In genomic region chr19:44758596-44758995, GRCh38 we compare ENCODE assay signal across 11 cellular contexts. TPM values are rescaled to one million over a fixed set of nuclear protein-coding genes. Genes with fewer than 3 reads are reported as not detected.
DNase-seq lines count a peak whose midpoint lies in the region; ATAC-seq and TF ChIP-seq lines count a peak whose summit lies in the region.
"Had no signal": no experiment of that assay in that cellular context is flagged by ENCODE, and none has a peak within 500 bp of the region (broad histone marks: within the 10 kb centered on the region; RNA-seq: fewer than 3 reads in every experiment).

No MANE protein-coding gene starts in this region.

- intact Hi-C loops in stomach (cut with DNase I; ENCODE audit: low total_unique reads): no loop called here

- TF ChIP-seq RAD21 in SK-N-SH (IDR thresholded peaks at IDR 0.05; ENCODE audit: low read length): no peak

- no peak overlapping the region for H3K4me2 ChIP-seq in SK-N-SH

- POLR2A ChIA-PET in SK-N-SH (lab: Yijun Ruan, JAX): interaction anchor here (0.6 kb wide), 1 partner anchor 154 kb away, joined by 3 read pairs; no protein-coding TSS in a partner anchor

- H3K4me1 Mint-ChIP-seq in brain: peaks cover 41% of the 10 kb centered on the region

- H3K27ac ChIP-seq in SK-N-SH (ENCODE audit: low read depth in 2 of 2, low read length in 1 of 2) (no peak overlapping the region), stomach (peak overlapping the region; percentile 56 to 99 (median 94))

- H3K4me3 ChIP-seq in SK-N-SH (ENCODE audit: low read depth in 2 of 2, low read length in 1 of 2): peak overlapping the region in 1 of 2 experiments; percentile 28; a peak in 1 of 4 replicates
- peak overlapping the region; percentile 45 to 75 (median 48) for H3K4me3 ChIP-seq in stomach

- DNase-seq in SK-N-SH: peak; percentile 45
- DNase-seq in left kidney (ENCODE audit: low read depth, low spot score): peak; percentile 79
- DNase-seq in stomach: no peak
- no peak for DNase-seq in activated CD8-positive, alpha-beta memory T cell treated with anti-CD3 and anti-CD28 coated beads, Interleukin-2, amount 50 U/mL, for 48 hours
- no peak for DNase-seq in hypothalamus (lab: John Stamatoyannopoulos, UW)
- DNase-seq: activated effector memory CD4-positive, alpha-beta T cell treated with Interleukin-2 at 50 U/mL for 16 hours; stimulated activated CD4-positive, alpha-beta T cell treated with anti-CD3 and anti-CD28 coated beads, Interleukin-12 subunit alpha, Interleukin-12 subunit beta, amount 100 ng/mL, for 4 hours had no signal

- H2AFZ ChIP-seq in SK-N-SH (ENCODE audit: low read depth): no peak overlapping the region

- no peaks in the 10 kb centered on the region for H3K9me2 ChIP-seq in SK-N-SH

- peak overlapping the region; percentile 60 to 93 (median 87) for H3K27ac Mint-ChIP-seq in brain

- no peak for TF ChIP-seq POLR2A in stomach (IDR thresholded peaks at IDR 0.05)

- 94% methylated on average over 8 of the region's 9 CpGs for WGBS in SK-N-SH (ENCODE audit: low lambda C conversion rate)
- WGBS in stomach, 5 donors: 68 to 82% (median 78%) methylated on average over 8 to 9 of the region's 9 CpGs

- no peaks in the 10 kb centered on the region for H4K20me1 ChIP-seq in SK-N-SH (ENCODE audit: insufficient read depth)

- TF ChIP-seq EP300 in SK-N-SH (IDR thresholded peaks at IDR 0.05; ENCODE audit: borderline replicate concordance in 1 of 2, low read depth in 1 of 2, low read length in 1 of 2): no peak
- no peak for TF ChIP-seq EP300 in stomach (IDR thresholded peaks at IDR 0.05)

- TF ChIP-seq CTCF in SK-N-SH (IDR thresholded peaks at IDR 0.05) (no peak), brain (conservative IDR thresholded peaks at IDR 0.05) (no peak), stomach (IDR thresholded peaks at IDR 0.05) (no peak)

- H3K4me1 ChIP-seq in SK-N-SH (ENCODE audit: control insufficient read depth in 1 of 2, insufficient read depth in 2 of 2, low read depth in 1 of 2, low read length in 1 of 2) (peaks cover 16 to 21% of the 10 kb centered on the region in 2 experiments; a peak in 3 of 4 replicates), stomach (peaks cover 50 to 74% (median 54%) of the 10 kb centered on the region in 4 donors)

- peaks cover 21% of the 10 kb centered on the region for H3K36me3 Mint-ChIP-seq in brain

- CTCF ChIA-PET in SK-N-SH (lab: Yijun Ruan, JAX): interaction anchor here (1.2 to 8.7 kb wide), 6 partner anchors 8 to 102 kb away, joined by 3 to 86 read pairs (median 9); no protein-coding TSS in a partner anchor

- H3K79me2 ChIP-seq in SK-N-SH (ENCODE audit: insufficient read depth): 0 out of 2 replicates have a peak, but pooled peaks cover 5% of the 10 kb centered on the region

- H3K36me3 ChIP-seq in SK-N-SH (replicated peaks in 1 of 2; ENCODE audit: control insufficient read depth in 1 of 2, insufficient read depth in 2 of 2, low read length in 1 of 2) (peaks cover 19 to 21% of the 10 kb centered on the region in 2 experiments), stomach (peaks cover 18 to 71% (median 57%) of the 10 kb centered on the region in 4 donors)

- H3K9me3 Mint-ChIP-seq in brain: peaks cover 0 to 4% (median 3%) of the 10 kb centered on the region in 5 experiments

- H3K27me3 ChIP-seq in SK-N-SH (ENCODE audit: insufficient read depth) (no peaks in the 10 kb centered on the region), stomach (no peaks in the 10 kb centered on the region)
- H3K27me3 ChIP-seq: testis had no signal

- no peak for ATAC-seq in SK-N-SH treated with all-trans-retinoic acid at 6 μM for 48 hours
- no peak for ATAC-seq in GM21423 (IDR thresholded peaks at IDR 0.05; ENCODE audit: unreplicated experiment)

- peaks cover 64% of the 10 kb centered on the region for H3K27me3 Mint-ChIP-seq in brain

- H3K9ac ChIP-seq in SK-N-SH: no peak overlapping the region

- H3K9me3 ChIP-seq in SK-N-SH: no peaks in the 10 kb centered on the region
- H3K9me3 ChIP-seq in stomach: no peaks in the 10 kb centered on the region
- H3K9me3 ChIP-seq: testis had no signal

- H3F3A ChIP-seq in SK-N-SH (replicated peaks; ENCODE audit: insufficient read depth): peaks cover 8% of the 10 kb centered on the region

- peak overlapping the region; percentile 86 to 91 (median 88) for H3K4me3 Mint-ChIP-seq in brain

TF ChIP-seq in SK-N-SH, 30 proteins besides CTCF, POLR2A, EP300 and RAD21 (continues in another document):
- TF ChIP-seq TAF1 (IDR thresholded peaks at IDR 0.05; ENCODE audit: borderline replicate concordance, low read depth, low read length) (no peak), POLR2AphosphoS5 (IDR thresholded peaks at IDR 0.05; ENCODE audit: low read depth, low read length) (no peak), MEF2A (IDR thresholded peaks at IDR 0.05; ENCODE audit: borderline replicate concordance, low read depth) (no peak), RFX5 (IDR thresholded peaks at IDR 0.05; ENCODE audit: low read length) (no peak), GATA2 (CRISPR knock-in tag; IDR thresholded peaks at IDR 0.05) (no peak), SMC3 (IDR thresholded peaks at IDR 0.05; ENCODE audit: low read depth, low read length) (no peak), FOXM1 (IDR thresholded peaks at IDR 0.05; ENCODE audit: low read depth) (no peak), MXI1 (IDR thresholded peaks at IDR 0.05; ENCODE audit: low read depth, low read length) (no peak), MAX (IDR thresholded peaks at IDR 0.05; ENCODE audit: low read depth) (no peak), NRF1 (IDR thresholded peaks at IDR 0.05; ENCODE audit: low read depth, low read length) (no peak), JUND (IDR thresholded peaks at IDR 0.05) (no peak), FOSL2 (IDR thresholded peaks at IDR 0.05; ENCODE audit: borderline replicate concordance, low read depth) (no peak), YY1 (IDR thresholded peaks at IDR 0.05; ENCODE audit: low read depth) (no peak), TCF12 (IDR thresholded peaks at IDR 0.05) (no peak)

TF ChIP-seq in SK-N-SH treated with all-trans-retinoic acid at 6 μM for 48 hours, 23 proteins besides CTCF, POLR2A, EP300 and RAD21 (continues in another document):
- TF ChIP-seq CREB5 (CRISPR knock-in tag; IDR thresholded peaks at IDR 0.05; ENCODE audit: low read depth) (no peak), ARNTL (CRISPR knock-in tag; IDR thresholded peaks at IDR 0.05; ENCODE audit: borderline replicate concordance, low read depth) (no peak), ZNF565 (CRISPR knock-in tag; conservative IDR thresholded peaks at IDR 0.05; ENCODE audit: low read depth) (no peak), PATZ1 (CRISPR knock-in tag; IDR thresholded peaks at IDR 0.05; ENCODE audit: borderline replicate concordance) (no peak), ZNF8 (CRISPR knock-in tag; IDR thresholded peaks at IDR 0.05) (no peak), GLIS3 (CRISPR knock-in tag; IDR thresholded peaks at IDR 0.05) (no peak), ISL1 (CRISPR knock-in tag; IDR thresholded peaks at IDR 0.05) (no peak), SNAI2 (CRISPR knock-in tag; IDR thresholded peaks at IDR 0.05) (no peak)

RNA-seq across cellular contexts. Expression of gene BCL3, which starts 10.1 kb away (rescaled TPM):
- 7.5 and 19.2 TPM in 2 replicates for polyA plus RNA-seq in SK-N-SH (2012; rRNA removed)
- 8.9 and 12.7 TPM in 2 replicates for polyA plus RNA-seq in SK-N-SH (2012; cell fraction: cytosol; rRNA removed)
- 49.3 and 90.0 TPM in 2 replicates for polyA plus RNA-seq in SK-N-SH (2012; cell fraction: nucleus; rRNA removed)
- polyA plus RNA-seq in brain (ENCODE audit: insufficient read depth, low read depth, low replicate concordance): 4.7 TPM
- total RNA-seq in stomach: 100 to 1,000 TPM in 3 of 5 donors, 10 to 100 TPM in 1, 1 to 10 TPM in 1; 4.4 to 322 (median 139) TPM
- polyA plus RNA-seq in stomach: 10 to 100 TPM; 53.5 to 94.1 (median 65.5) TPM

RNA-seq across cellular contexts. Expression of gene CBLC, which starts 19.1 kb away (rescaled TPM):
- polyA plus RNA-seq in SK-N-SH (2012; rRNA removed) (not detected in 2 replicates), brain (ENCODE audit: insufficient read depth, low read depth, low replicate concordance) (3.5 TPM), stomach (10 to 100 TPM; 23.3 to 50.9 (median 27.4) TPM)
- not detected in 2 replicates for polyA plus RNA-seq in SK-N-SH (2012; cell fraction: cytosol; rRNA removed)
- polyA plus RNA-seq in SK-N-SH (2012; cell fraction: nucleus; rRNA removed): 0.04 TPM in 1 of 2 replicates, not detected in the other
- 100 to 1,000 TPM in 1 of 5 donors, 10 to 100 TPM in 4; 13.2 to 178 (median 57.2) TPM for total RNA-seq in stomach

RNA-seq across cellular contexts. Expression of gene BCAM, which starts 50.3 kb away (rescaled TPM):
- 9.7 and 34.0 TPM in 2 replicates for polyA plus RNA-seq in SK-N-SH (2012; rRNA removed)
- 13.8 and 20.8 TPM in 2 replicates for polyA plus RNA-seq in SK-N-SH (2012; cell fraction: cytosol; rRNA removed)
- 49.8 and 71.7 TPM in 2 replicates for polyA plus RNA-seq in SK-N-SH (2012; cell fraction: nucleus; rRNA removed)
- 92.8 TPM for polyA plus RNA-seq in brain (ENCODE audit: insufficient read depth, low read depth, low replicate concordance)
- 100 to 1,000 TPM in 2 of 5 donors, 10 to 100 TPM in 3; 31.9 to 265 (median 76.8) TPM for total RNA-seq in stomach
- polyA plus RNA-seq in stomach: 10 to 100 TPM in 2 of 3 donors, 1 to 10 TPM in 1; 7.3 to 38.7 (median 20.5) TPM

RNA-seq across cellular contexts. Expression of gene CEACAM16, which starts 59.6 kb away (rescaled TPM):
- polyA plus RNA-seq in SK-N-SH (2012; rRNA removed) (not detected in 2 replicates), brain (ENCODE audit: insufficient read depth, low read depth, low replicate concordance) (not detected), stomach (not detected)
- not detected in 2 replicates for polyA plus RNA-seq in SK-N-SH (2012; cell fraction: cytosol; rRNA removed)
- polyA plus RNA-seq in SK-N-SH (2012; cell fraction: nucleus; rRNA removed): 0.04 TPM in 1 of 2 replicates, not detected in the other
- total RNA-seq in stomach: not detected

Comparison
In these comparisons a context has a peak if more than half of its experiments do, and no peak if none do; other contexts are left out.
1. DNase-seq: peak in SK-N-SH (single experiment) and left kidney (single experiment); none in stomach (single experiment), activated CD8-positive, alpha-beta memory T cell treated with anti-CD3 and anti-CD28 coated beads, Interleukin-2, amount 50 U/mL, for 48 hours (single experiment) and hypothalamus (0 of 51).
2. H3K27ac ChIP-seq: peak in stomach (5 of 5); none in SK-N-SH (0 of 2).